1 cellular context compared by ENCODE assay signal in genomic region chr17:82412535-82413520, GRCh38.
A peak's percentile ranks its signal among the peaks of the same experiment; 100 is the strongest.
TF ChIP-seq lines count a peak whose summit lies in the region.

No MANE protein-coding gene starts in this region.

TF ChIP-seq in HepG2, 621 proteins besides CTCF, POLR2A, EP300 and RAD21 (continues in another document):
- no peak for TF ChIP-seq ZNF256 (CRISPR knock-in tag; conservative IDR thresholded peaks at IDR 0.05)
- TF ChIP-seq FOXA3 (CRISPR knock-in tag; IDR thresholded peaks at IDR 0.05): peak; percentile 70
- TF ChIP-seq ESRRA (CRISPR knock-in tag; IDR thresholded peaks at IDR 0.05; ENCODE audit: low read depth): peak; percentile 53; the same call in 1 of the 2 replicates
- 0 out of 2 replicates have a peak, but pooled peaks have one; percentile 33 for TF ChIP-seq ZNF205 (CRISPR knock-in tag; IDR thresholded peaks at IDR 0.05)
- no peak for TF ChIP-seq HOXA5 (CRISPR knock-in tag; IDR thresholded peaks at IDR 0.05)
- no peak for TF ChIP-seq ZNF567 (CRISPR knock-in tag; IDR thresholded peaks at IDR 0.05; ENCODE audit: borderline replicate concordance)
- TF ChIP-seq PRDM4 (CRISPR knock-in tag; IDR thresholded peaks at IDR 0.05; ENCODE audit: borderline replicate concordance): no peak
- no peak for TF ChIP-seq MAFF (IDR thresholded peaks at IDR 0.05; ENCODE audit: low read depth, low read length)
- peak; percentile 71 for TF ChIP-seq ZBTB7B (CRISPR knock-in tag; IDR thresholded peaks at IDR 0.05)
- no peak for TF ChIP-seq ZNF556 (CRISPR knock-in tag; IDR thresholded peaks at IDR 0.05; ENCODE audit: borderline replicate concordance)
- peak; percentile 81 for TF ChIP-seq NFIC (IDR thresholded peaks at IDR 0.05; ENCODE audit: low read length)
- no peak for TF ChIP-seq ZSCAN22 (CRISPR knock-in tag; IDR thresholded peaks at IDR 0.05)
- TF ChIP-seq, protein P1, sequence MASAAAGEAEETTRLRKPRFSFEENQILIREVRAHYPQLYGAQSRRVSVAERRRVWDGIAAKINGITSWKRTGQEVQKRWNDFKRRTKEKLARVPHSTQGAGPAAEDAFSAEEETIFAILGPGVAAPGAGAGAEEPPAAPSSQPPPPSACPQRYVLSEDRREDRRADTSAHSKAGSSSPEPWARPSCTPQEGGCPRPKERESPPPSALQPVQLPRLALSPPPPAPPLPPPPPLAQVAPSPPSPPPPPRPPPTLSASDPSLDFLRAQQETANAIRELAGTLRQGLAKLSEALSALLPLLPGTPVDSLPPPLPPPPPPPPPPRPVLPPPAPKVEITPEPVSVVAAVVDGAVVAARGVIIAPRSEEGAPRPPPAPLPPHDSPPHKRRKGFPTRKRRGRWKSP (CRISPR knock-in tag; IDR thresholded peaks at IDR 0.05): no peak
- 0 out of 2 replicates have a peak, but pooled peaks have one; percentile 42 for TF ChIP-seq JUND (CRISPR knock-in tag; IDR thresholded peaks at IDR 0.05)
- TF ChIP-seq MTA1 (CRISPR knock-in tag; IDR thresholded peaks at IDR 0.05; ENCODE audit: borderline replicate concordance): 0 out of 2 replicates have a peak, but pooled peaks have one; percentile 22
- peak; percentile 75 for TF ChIP-seq HNF4A (CRISPR knock-in tag; IDR thresholded peaks at IDR 0.05)
- TF ChIP-seq THAP11 (CRISPR knock-in tag; IDR thresholded peaks at IDR 0.05): 0 out of 2 replicates have a peak, but pooled peaks have one; percentile 16
- no peak for TF ChIP-seq ZNF747 (CRISPR knock-in tag; IDR thresholded peaks at IDR 0.05; ENCODE audit: borderline replicate concordance)
- peak; percentile 49; the same call in 1 of the 2 replicates for TF ChIP-seq IRF9 (CRISPR knock-in tag; IDR thresholded peaks at IDR 0.05; ENCODE audit: borderline replicate concordance)
- no peak for TF ChIP-seq POLR2G (IDR thresholded peaks at IDR 0.05; ENCODE audit: low read depth, low read length)
- TF ChIP-seq, protein P2, sequence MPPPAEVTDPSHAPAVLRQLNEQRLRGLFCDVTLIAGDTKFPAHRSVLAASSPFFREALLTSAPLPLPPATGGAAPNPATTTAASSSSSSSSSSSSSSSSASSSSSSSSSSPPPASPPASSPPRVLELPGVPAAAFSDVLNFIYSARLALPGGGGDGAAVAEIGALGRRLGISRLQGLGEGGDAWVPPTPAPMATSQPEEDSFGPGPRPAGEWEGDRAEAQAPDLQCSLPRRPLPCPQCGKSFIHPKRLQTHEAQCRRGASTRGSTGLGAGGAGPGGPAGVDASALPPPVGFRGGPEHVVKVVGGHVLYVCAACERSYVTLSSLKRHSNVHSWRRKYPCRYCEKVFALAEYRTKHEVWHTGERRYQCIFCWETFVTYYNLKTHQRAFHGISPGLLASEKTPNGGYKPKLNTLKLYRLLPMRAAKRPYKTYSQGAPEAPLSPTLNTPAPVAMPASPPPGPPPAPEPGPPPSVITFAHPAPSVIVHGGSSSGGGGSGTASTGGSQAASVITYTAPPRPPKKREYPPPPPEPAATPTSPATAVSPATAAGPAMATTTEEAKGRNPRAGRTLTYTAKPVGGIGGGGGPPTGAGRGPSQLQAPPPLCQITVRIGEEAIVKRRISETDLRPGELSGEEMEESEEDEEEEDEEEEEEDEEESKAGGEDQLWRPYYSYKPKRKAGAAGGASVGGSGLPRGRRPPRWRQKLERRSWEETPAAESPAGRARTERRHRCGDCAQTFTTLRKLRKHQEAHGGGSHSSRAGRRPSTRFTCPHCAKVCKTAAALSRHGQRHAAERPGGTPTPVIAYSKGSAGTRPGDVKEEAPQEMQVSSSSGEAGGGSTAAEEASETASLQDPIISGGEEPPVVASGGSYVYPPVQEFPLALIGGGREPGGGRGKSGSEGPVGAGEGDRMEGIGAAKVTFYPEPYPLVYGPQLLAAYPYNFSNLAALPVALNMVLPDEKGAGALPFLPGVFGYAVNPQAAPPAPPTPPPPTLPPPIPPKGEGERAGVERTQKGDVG (CRISPR knock-in tag; IDR thresholded peaks at IDR 0.05; ENCODE audit: borderline replicate concordance): peak; percentile 19; the same call in 1 of the 2 replicates
- no peak for TF ChIP-seq ZNF10 (CRISPR knock-in tag; IDR thresholded peaks at IDR 0.05; ENCODE audit: borderline replicate concordance, low read depth)
- TF ChIP-seq PHB2 (IDR thresholded peaks at IDR 0.05; ENCODE audit: partially characterized antibody): no peak
- no peak for TF ChIP-seq JUNB (CRISPR knock-in tag; IDR thresholded peaks at IDR 0.05; ENCODE audit: borderline replicate concordance)
- no peak for TF ChIP-seq SKI (IDR thresholded peaks at IDR 0.05; ENCODE audit: partially characterized antibody)
- no peak for TF ChIP-seq ZBTB42 (CRISPR knock-in tag; IDR thresholded peaks at IDR 0.05)
- TF ChIP-seq ELF3 (CRISPR knock-in tag; IDR thresholded peaks at IDR 0.05): peak; percentile 34; the same call in 1 of the 2 replicates
- no peak for TF ChIP-seq ZNF816 (CRISPR knock-in tag; IDR thresholded peaks at IDR 0.05; ENCODE audit: borderline replicate concordance)
- no peak for TF ChIP-seq NFATC3 (CRISPR knock-in tag; IDR thresholded peaks at IDR 0.05)
- peak; percentile 45; the same call in 1 of the 2 replicates for TF ChIP-seq HNF4G (IDR thresholded peaks at IDR 0.05; ENCODE audit: borderline replicate concordance, low read depth, low read length)
- no peak for TF ChIP-seq HNF4G (CRISPR knock-in tag; IDR thresholded peaks at IDR 0.05; ENCODE audit: borderline replicate concordance, low read depth)
- TF ChIP-seq, protein P3, sequence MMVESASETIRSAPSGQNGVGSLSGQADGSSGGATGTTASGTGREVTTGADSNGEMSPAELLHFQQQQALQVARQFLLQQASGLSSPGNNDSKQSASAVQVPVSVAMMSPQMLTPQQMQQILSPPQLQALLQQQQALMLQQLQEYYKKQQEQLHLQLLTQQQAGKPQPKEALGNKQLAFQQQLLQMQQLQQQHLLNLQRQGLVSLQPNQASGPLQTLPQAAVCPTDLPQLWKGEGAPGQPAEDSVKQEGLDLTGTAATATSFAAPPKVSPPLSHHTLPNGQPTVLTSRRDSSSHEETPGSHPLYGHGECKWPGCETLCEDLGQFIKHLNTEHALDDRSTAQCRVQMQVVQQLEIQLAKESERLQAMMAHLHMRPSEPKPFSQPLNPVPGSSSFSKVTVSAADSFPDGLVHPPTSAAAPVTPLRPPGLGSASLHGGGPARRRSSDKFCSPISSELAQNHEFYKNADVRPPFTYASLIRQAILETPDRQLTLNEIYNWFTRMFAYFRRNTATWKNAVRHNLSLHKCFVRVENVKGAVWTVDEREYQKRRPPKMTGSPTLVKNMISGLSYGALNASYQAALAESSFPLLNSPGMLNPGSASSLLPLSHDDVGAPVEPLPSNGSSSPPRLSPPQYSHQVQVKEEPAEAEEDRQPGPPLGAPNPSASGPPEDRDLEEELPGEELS (CRISPR knock-in tag; IDR thresholded peaks at IDR 0.05): no peak
- TF ChIP-seq ZNF446 (CRISPR knock-in tag; IDR thresholded peaks at IDR 0.05): no peak
- TF ChIP-seq, protein P4, sequence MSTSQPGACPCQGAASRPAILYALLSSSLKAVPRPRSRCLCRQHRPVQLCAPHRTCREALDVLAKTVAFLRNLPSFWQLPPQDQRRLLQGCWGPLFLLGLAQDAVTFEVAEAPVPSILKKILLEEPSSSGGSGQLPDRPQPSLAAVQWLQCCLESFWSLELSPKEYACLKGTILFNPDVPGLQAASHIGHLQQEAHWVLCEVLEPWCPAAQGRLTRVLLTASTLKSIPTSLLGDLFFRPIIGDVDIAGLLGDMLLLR (CRISPR knock-in tag; IDR thresholded peaks at IDR 0.05): no peak
- 0 out of 2 replicates have a peak, but pooled peaks have one; percentile 21 for TF ChIP-seq DNMT1 (CRISPR knock-in tag; IDR thresholded peaks at IDR 0.05)
- TF ChIP-seq CENPX (CRISPR knock-in tag; IDR thresholded peaks at IDR 0.05): no peak
- TF ChIP-seq CREB1 (IDR thresholded peaks at IDR 0.05): no peak
- TF ChIP-seq CREB1 (CRISPR knock-in tag; IDR thresholded peaks at IDR 0.05): no peak
- TF ChIP-seq XBP1 (CRISPR knock-in tag; IDR thresholded peaks at IDR 0.05): no peak
- 0 out of 2 replicates have a peak, but pooled peaks have one; percentile 34 for TF ChIP-seq NR1H2 (CRISPR knock-in tag; IDR thresholded peaks at IDR 0.05; ENCODE audit: borderline replicate concordance, low read depth)
- TF ChIP-seq TEAD3 (CRISPR knock-in tag; optimal IDR thresholded peaks at IDR 0.05; ENCODE audit: borderline replicate concordance): peak; percentile 59
- TF ChIP-seq EEA1 (CRISPR knock-in tag; IDR thresholded peaks at IDR 0.05; ENCODE audit: borderline replicate concordance): no peak
- TF ChIP-seq KLF15 (CRISPR knock-in tag; IDR thresholded peaks at IDR 0.05; ENCODE audit: borderline replicate concordance): no peak
- TF ChIP-seq HMGXB4 (CRISPR knock-in tag; IDR thresholded peaks at IDR 0.05; ENCODE audit: borderline replicate concordance in 1 of 2, low read depth in 1 of 2): no peak
- no peak for TF ChIP-seq ZNF703 (CRISPR knock-in tag; IDR thresholded peaks at IDR 0.05; ENCODE audit: borderline replicate concordance)
- TF ChIP-seq SSRP1 (CRISPR knock-in tag; IDR thresholded peaks at IDR 0.05): 0 out of 2 replicates have a peak, but pooled peaks have one; percentile 20
- TF ChIP-seq ZNF652 (CRISPR knock-in tag; IDR thresholded peaks at IDR 0.05; ENCODE audit: borderline replicate concordance, low read depth): no peak
- TF ChIP-seq ZNF639 (CRISPR knock-in tag; conservative IDR thresholded peaks at IDR 0.05): no peak
- TF ChIP-seq ZNF629 (CRISPR knock-in tag; conservative IDR thresholded peaks at IDR 0.05): no peak
- TF ChIP-seq ZNF343 (CRISPR knock-in tag; IDR thresholded peaks at IDR 0.05): no peak
- no peak for TF ChIP-seq PAX8 (CRISPR knock-in tag; IDR thresholded peaks at IDR 0.05; ENCODE audit: borderline replicate concordance)
- peak; percentile 69; the same call in 1 of the 2 replicates for TF ChIP-seq TBX2 (CRISPR knock-in tag; IDR thresholded peaks at IDR 0.05; ENCODE audit: borderline replicate concordance)
- no peak for TF ChIP-seq ZSCAN30 (CRISPR knock-in tag; IDR thresholded peaks at IDR 0.05)
- no peak for TF ChIP-seq REL (CRISPR knock-in tag; conservative IDR thresholded peaks at IDR 0.05)
- no peak for TF ChIP-seq ZNF713 (CRISPR knock-in tag; IDR thresholded peaks at IDR 0.05)
- TF ChIP-seq, protein P5, sequence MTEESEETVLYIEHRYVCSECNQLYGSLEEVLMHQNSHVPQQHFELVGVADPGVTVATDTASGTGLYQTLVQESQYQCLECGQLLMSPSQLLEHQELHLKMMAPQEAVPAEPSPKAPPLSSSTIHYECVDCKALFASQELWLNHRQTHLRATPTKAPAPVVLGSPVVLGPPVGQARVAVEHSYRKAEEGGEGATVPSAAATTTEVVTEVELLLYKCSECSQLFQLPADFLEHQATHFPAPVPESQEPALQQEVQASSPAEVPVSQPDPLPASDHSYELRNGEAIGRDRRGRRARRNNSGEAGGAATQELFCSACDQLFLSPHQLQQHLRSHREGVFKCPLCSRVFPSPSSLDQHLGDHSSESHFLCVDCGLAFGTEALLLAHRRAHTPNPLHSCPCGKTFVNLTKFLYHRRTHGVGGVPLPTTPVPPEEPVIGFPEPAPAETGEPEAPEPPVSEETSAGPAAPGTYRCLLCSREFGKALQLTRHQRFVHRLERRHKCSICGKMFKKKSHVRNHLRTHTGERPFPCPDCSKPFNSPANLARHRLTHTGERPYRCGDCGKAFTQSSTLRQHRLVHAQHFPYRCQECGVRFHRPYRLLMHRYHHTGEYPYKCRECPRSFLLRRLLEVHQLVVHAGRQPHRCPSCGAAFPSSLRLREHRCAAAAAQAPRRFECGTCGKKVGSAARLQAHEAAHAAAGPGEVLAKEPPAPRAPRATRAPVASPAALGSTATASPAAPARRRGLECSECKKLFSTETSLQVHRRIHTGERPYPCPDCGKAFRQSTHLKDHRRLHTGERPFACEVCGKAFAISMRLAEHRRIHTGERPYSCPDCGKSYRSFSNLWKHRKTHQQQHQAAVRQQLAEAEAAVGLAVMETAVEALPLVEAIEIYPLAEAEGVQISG (CRISPR knock-in tag; IDR thresholded peaks at IDR 0.05): no peak
